In the genomic region with DNA sequence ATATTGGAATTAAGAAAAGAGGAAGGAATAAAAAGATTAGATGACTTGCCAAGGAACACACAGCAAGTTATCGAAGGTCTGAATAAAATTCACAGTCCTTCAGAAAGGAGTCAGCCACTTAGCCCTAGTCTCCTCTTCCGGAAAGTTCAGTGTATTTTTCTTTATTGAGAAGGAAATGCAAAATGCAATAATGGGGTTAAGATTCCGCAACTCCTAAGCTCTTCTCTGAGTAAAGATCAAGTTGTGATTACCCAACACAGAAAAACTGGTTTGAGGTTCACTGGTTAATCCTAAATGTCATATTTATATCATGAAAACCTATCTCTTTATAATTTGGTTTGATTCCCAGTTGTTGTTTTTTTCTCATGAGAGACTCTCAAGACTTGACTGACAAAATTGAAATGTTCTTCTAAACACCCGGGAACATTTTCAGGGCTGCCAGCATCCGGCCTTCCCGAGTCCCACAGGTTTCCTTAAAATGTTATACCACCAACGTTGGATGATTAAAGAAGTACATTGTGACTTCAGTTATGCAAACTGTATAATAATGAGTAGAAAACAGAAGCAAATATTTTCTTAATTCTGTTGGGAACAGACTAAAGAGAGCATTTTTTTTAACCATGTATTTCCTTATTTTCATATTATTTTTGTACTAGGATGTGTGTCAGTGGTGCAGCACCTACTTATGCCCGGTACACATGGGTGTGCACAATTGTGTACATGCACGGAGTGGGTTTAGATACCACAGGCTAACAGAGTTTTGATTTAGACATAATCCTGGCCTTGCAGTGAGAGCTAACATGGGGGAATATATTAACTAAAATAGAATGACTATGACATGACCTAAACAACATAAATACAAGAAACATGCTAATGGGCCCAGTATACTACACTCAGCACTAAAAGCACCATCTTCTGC, we compare ENCODE assay signal across 34 cellular contexts.
A peak's percentile ranks its signal among the peaks of the same experiment; 100 is the strongest.
DNase-seq lines count a peak whose midpoint lies in the region; ATAC-seq and TF ChIP-seq lines count a peak whose summit lies in the region.
"Had no signal": no experiment of that assay in that cellular context is flagged by ENCODE, and none has a peak within 500 bp of the region (broad histone marks: within the 10 kb centered on the region; RNA-seq: fewer than 3 reads in every experiment).

No MANE protein-coding gene starts in this region.

- H3F3A ChIP-seq in SK-N-SH (replicated peaks; ENCODE audit: insufficient read depth): no peaks in the 10 kb centered on the region

- TF ChIP-seq CTCF in SK-N-SH (IDR thresholded peaks at IDR 0.05): no peak
- no peak for TF ChIP-seq CTCF in thyroid gland (IDR thresholded peaks at IDR 0.05)

- H2AFZ ChIP-seq in SK-N-SH (ENCODE audit: low read depth): no peak overlapping the region

- intact Hi-C loops in thyroid gland (cut with DNase I): no loop called here

- H3K4me3 ChIP-seq in SK-N-SH (ENCODE audit: low read depth in 2 of 2, low read length in 1 of 2) (no peak overlapping the region), thyroid gland (replicated peaks in 1 of 3) (no peak overlapping the region)
- H3K4me3 ChIP-seq: colonic mucosa, lower lobe of right lung, MG63, psoas muscle, sigmoid colon had no signal

- no peaks in the 10 kb centered on the region for H3K9me2 ChIP-seq in SK-N-SH

- DNase-seq in SK-N-SH: no peak
- DNase-seq in immature natural killer cell: no peak
- DNase-seq in thyroid gland: peak; percentile 23 to 25
- DNase-seq in iPS-NIHi7 (ENCODE audit: extremely low spot score): no peak
- DNase-seq in stimulated activated CD4-positive, alpha-beta T cell treated with anti-CD3 and anti-CD28 coated beads, Interleukin-4, amount 100 ng/mL, for 1 hour: no peak
- no peak for DNase-seq in activated naive CD4-positive, alpha-beta T cell (lab: John Stamatoyannopoulos, UW)
- DNase-seq: activated B cell treated with CpG ODN at 0.5 μM for 24 hours; activated CD4-positive, alpha-beta T cell treated with anti-CD3 and anti-CD28 coated beads, Interleukin-2, amount 10 ng/mL, durations not matched to agents 7 days and 5 days; activated gamma-delta T cell; activated naive CD8-positive, alpha-beta T cell treated with anti-CD3 and anti-CD28 coated beads, Interleukin-2, amount 10 ng/mL, durations not matched to agents 7 days and 5 days; activated T-cell treated with anti-CD3 and anti-CD28 coated beads, Interleukin-2, amount 50 U/mL, for 24 hours; CD4-positive, alpha-beta memory T cell; colonic mucosa; effector CD4-positive, alpha-beta T cell; foreskin keratinocyte; kidney glomerular epithelial cell; lower lobe of right lung; MG63; midbrain; naive B cell; NCI-H1436; NCI-H2081; NCI-H2227 treated with DMSO at 0.1 percent for 48 hours; NCI-H526 treated with DMSO at 0.1 percent for 48 hours; occipital lobe; psoas muscle; SIG-M5; sigmoid colon; stimulated activated naive B cell treated with anti-CD40 and anti-IgM and Interleukin-4, amounts not matched to agents 10 μg/mL and 1 μg/mL and 100 μg/mL, for 72 hours had no signal

- peak overlapping the region; percentile 29 to 92; a peak in 3 of 4 replicates for H3K27ac ChIP-seq in SK-N-SH (ENCODE audit: low read depth in 2 of 2, low read length in 1 of 2)
- H3K27ac ChIP-seq in thyroid gland: peak overlapping the region; percentile 36 to 58 (median 41)
- H3K27ac ChIP-seq: colonic mucosa, epithelial cell of prostate, foreskin keratinocyte, HL-60, KMS-11, lower lobe of right lung, psoas muscle had no signal

- H3K9me3 ChIP-seq in SK-N-SH: no peaks in the 10 kb centered on the region
- no peaks in the 10 kb centered on the region for H3K9me3 ChIP-seq in thyroid gland
- H3K9me3 ChIP-seq: colonic mucosa, lower lobe of right lung, MG63, psoas muscle, sigmoid colon had no signal

- TF ChIP-seq EP300 in SK-N-SH (IDR thresholded peaks at IDR 0.05; ENCODE audit: borderline replicate concordance in 1 of 2, low read depth in 1 of 2, low read length in 1 of 2): no peak

- no peaks in the 10 kb centered on the region for H3K36me3 Mint-ChIP-seq in activated T-helper 17 cell treated with anti-CD3 and anti-CD28 coated beads, Interleukin-2, amount 50 U/mL, for 72 hours (ENCODE audit: low read depth)
- peaks cover 2 to 4% (median 4%) of the 10 kb centered on the region in 3 donors for H3K36me3 Mint-ChIP-seq in immature natural killer cell
- H3K36me3 Mint-ChIP-seq: naive B cell had no signal

- no peak for ATAC-seq in SK-N-SH treated with all-trans-retinoic acid at 6 μM for 48 hours
- ATAC-seq in activated T-helper 17 cell treated with anti-CD3 and anti-CD28 coated beads, Interleukin-2, amount 50 U/mL, for 72 hours (replicated peaks): no peak
- ATAC-seq: foreskin keratinocyte; psoas muscle; stimulated activated naive B cell treated with anti-CD40 and anti-IgM and Interleukin-4, amounts not matched to agents 10 μg/mL and 1 μg/mL and 100 μg/mL, for 72 hours had no signal

- no peak for TF ChIP-seq RAD21 in SK-N-SH (IDR thresholded peaks at IDR 0.05; ENCODE audit: low read length)

- no peak overlapping the region for H3K9ac ChIP-seq in SK-N-SH
- H3K9ac ChIP-seq: KMS-11 had no signal

- CTCF ChIA-PET in SK-N-SH (lab: Yijun Ruan, JAX): interaction anchor here (0.6 to 2.8 kb wide), 6 partner anchors 9 to 28 kb away, joined by 3 to 10 read pairs (median 5); no protein-coding TSS in a partner anchor

- no peak overlapping the region for H3K4me3 Mint-ChIP-seq in activated T-helper 17 cell treated with anti-CD3 and anti-CD28 coated beads, Interleukin-2, amount 50 U/mL, for 72 hours
- no peak overlapping the region for H3K4me3 Mint-ChIP-seq in immature natural killer cell
- H3K4me3 Mint-ChIP-seq: activated B cell treated with CpG ODN at 0.5 μM for 24 hours; activated CD4-positive, alpha-beta T cell treated with anti-CD3 and anti-CD28 coated beads, Interleukin-2, amount 10 ng/mL, durations not matched to agents 7 days and 5 days; activated naive CD8-positive, alpha-beta T cell treated with anti-CD3 and anti-CD28 coated beads, Interleukin-2, amount 10 ng/mL, durations not matched to agents 7 days and 5 days; activated T-cell treated with anti-CD3 and anti-CD28 coated beads, Interleukin-2, amount 50 U/mL, for 24 hours; CD4-positive, alpha-beta memory T cell; naive B cell; stimulated activated naive B cell treated with anti-CD40 and anti-IgM and Interleukin-4, amounts not matched to agents 10 μg/mL and 1 μg/mL and 100 μg/mL, for 72 hours had no signal

- H3K36me3 ChIP-seq in SK-N-SH (replicated peaks in 1 of 2; ENCODE audit: control insufficient read depth in 1 of 2, insufficient read depth in 2 of 2, low read length in 1 of 2) (peaks cover 2 to 10% of the 10 kb centered on the region in 2 experiments), thyroid gland (no peaks in the 10 kb centered on the region)
- H3K36me3 ChIP-seq: colonic mucosa, lower lobe of right lung, MG63, sigmoid colon had no signal

- no peaks in the 10 kb centered on the region for H3K79me2 ChIP-seq in SK-N-SH (ENCODE audit: insufficient read depth)

- H3K4me1 Mint-ChIP-seq in activated T-helper 17 cell treated with anti-CD3 and anti-CD28 coated beads, Interleukin-2, amount 50 U/mL, for 72 hours: peaks cover 3% of the 10 kb centered on the region
- peaks cover 41 to 79% of the 10 kb centered on the region in 2 donors for H3K4me1 Mint-ChIP-seq in immature natural killer cell
- H3K4me1 Mint-ChIP-seq: activated B cell treated with CpG ODN at 0.5 μM for 24 hours; naive B cell; stimulated activated naive B cell treated with anti-CD40 and anti-IgM and Interleukin-4, amounts not matched to agents 10 μg/mL and 1 μg/mL and 100 μg/mL, for 72 hours had no signal

- H4K20me1 ChIP-seq in SK-N-SH (ENCODE audit: insufficient read depth): no peaks in the 10 kb centered on the region

- H3K27me3 ChIP-seq in SK-N-SH (ENCODE audit: insufficient read depth) (no peaks in the 10 kb centered on the region), thyroid gland (no peaks in the 10 kb centered on the region)
- H3K27me3 ChIP-seq: colonic mucosa, foreskin keratinocyte, MG63, sigmoid colon had no signal

- POLR2A ChIA-PET in SK-N-SH (lab: Yijun Ruan, JAX): no interaction called here

- no peaks in the 10 kb centered on the region for H3K27me3 Mint-ChIP-seq in activated T-helper 17 cell treated with anti-CD3 and anti-CD28 coated beads, Interleukin-2, amount 50 U/mL, for 72 hours
- peaks cover 0 to 1% (median 0%) of the 10 kb centered on the region in 3 donors for H3K27me3 Mint-ChIP-seq in immature natural killer cell (ENCODE audit: low read depth in 3 of 3)
- H3K27me3 Mint-ChIP-seq: activated B cell treated with CpG ODN at 0.5 μM for 24 hours; activated CD4-positive, alpha-beta T cell treated with anti-CD3 and anti-CD28 coated beads, Interleukin-2, amount 10 ng/mL, durations not matched to agents 7 days and 5 days; activated naive CD8-positive, alpha-beta T cell treated with anti-CD3 and anti-CD28 coated beads, Interleukin-2, amount 10 ng/mL, durations not matched to agents 7 days and 5 days; activated T-cell treated with anti-CD3 and anti-CD28 coated beads, Interleukin-2, amount 50 U/mL, for 24 hours; CD4-positive, alpha-beta memory T cell; naive B cell; stimulated activated naive B cell treated with anti-CD40 and anti-IgM and Interleukin-4, amounts not matched to agents 10 μg/mL and 1 μg/mL and 100 μg/mL, for 72 hours had no signal

- H3K4me1 ChIP-seq in SK-N-SH (ENCODE audit: control insufficient read depth in 1 of 2, insufficient read depth in 2 of 2, low read depth in 1 of 2, low read length in 1 of 2) (peaks cover 0 to 25% of the 10 kb centered on the region in 2 experiments; a peak in 3 of 4 replicates), thyroid gland (peaks cover 27 to 37% of the 10 kb centered on the region in 2 donors)
- H3K4me1 ChIP-seq: colonic mucosa, foreskin keratinocyte, psoas muscle, sigmoid colon had no signal

- H3K27ac Mint-ChIP-seq in activated T-helper 17 cell treated with anti-CD3 and anti-CD28 coated beads, Interleukin-2, amount 50 U/mL, for 72 hours: peak overlapping the region; percentile 63
- peak overlapping the region in 5 of 6 donors; percentile 2 to 77 (median 25) for H3K27ac Mint-ChIP-seq in immature natural killer cell
- H3K27ac Mint-ChIP-seq: activated B cell treated with CpG ODN at 0.5 μM for 24 hours; activated CD4-positive, alpha-beta T cell treated with anti-CD3 and anti-CD28 coated beads, Interleukin-2, amount 10 ng/mL, durations not matched to agents 7 days and 5 days; activated naive CD8-positive, alpha-beta T cell treated with anti-CD3 and anti-CD28 coated beads, Interleukin-2, amount 10 ng/mL, durations not matched to agents 7 days and 5 days; activated T-cell treated with anti-CD3 and anti-CD28 coated beads, Interleukin-2, amount 50 U/mL, for 24 hours; stimulated activated naive B cell treated with anti-CD40 and anti-IgM and Interleukin-4, amounts not matched to agents 10 μg/mL and 1 μg/mL and 100 μg/mL, for 72 hours had no signal

- H3K9me3 Mint-ChIP-seq in activated T-helper 17 cell treated with anti-CD3 and anti-CD28 coated beads, Interleukin-2, amount 50 U/mL, for 72 hours: no peaks in the 10 kb centered on the region
- H3K9me3 Mint-ChIP-seq in immature natural killer cell: no peaks in the 10 kb centered on the region
- H3K9me3 Mint-ChIP-seq: activated B cell treated with CpG ODN at 0.5 μM for 24 hours; activated CD4-positive, alpha-beta T cell treated with anti-CD3 and anti-CD28 coated beads, Interleukin-2, amount 10 ng/mL, durations not matched to agents 7 days and 5 days; activated naive CD8-positive, alpha-beta T cell treated with anti-CD3 and anti-CD28 coated beads, Interleukin-2, amount 10 ng/mL, durations not matched to agents 7 days and 5 days; activated T-cell treated with anti-CD3 and anti-CD28 coated beads, Interleukin-2, amount 50 U/mL, for 24 hours; CD4-positive, alpha-beta memory T cell; naive B cell; stimulated activated naive B cell treated with anti-CD40 and anti-IgM and Interleukin-4, amounts not matched to agents 10 μg/mL and 1 μg/mL and 100 μg/mL, for 72 hours had no signal

- 76% methylated on average over 9 of the region's 9 CpGs for WGBS in SK-N-SH (ENCODE audit: low lambda C conversion rate)
- WGBS in thyroid gland, 2 donors: 46 to 47% methylated on average over 9 of the region's 9 CpGs

- no peak for TF ChIP-seq POLR2A in thyroid gland (IDR thresholded peaks at IDR 0.05)

- no peak overlapping the region for H3K4me2 ChIP-seq in SK-N-SH
- H3K4me2 ChIP-seq: KMS-11 had no signal

Comparison
In these comparisons a context has a peak if more than half of its experiments do, and no peak if none do; other contexts are left out.
1. DNase-seq: peak in thyroid gland (2 of 2); none in SK-N-SH (single experiment), immature natural killer cell (0 of 3), iPS-NIHi7 (single experiment), stimulated activated CD4-positive, alpha-beta T cell treated with anti-CD3 and anti-CD28 coated beads, Interleukin-4, amount 100 ng/mL, for 1 hour (single experiment) and activated naive CD4-positive, alpha-beta T cell (0 of 4).